In the genomic region with DNA sequence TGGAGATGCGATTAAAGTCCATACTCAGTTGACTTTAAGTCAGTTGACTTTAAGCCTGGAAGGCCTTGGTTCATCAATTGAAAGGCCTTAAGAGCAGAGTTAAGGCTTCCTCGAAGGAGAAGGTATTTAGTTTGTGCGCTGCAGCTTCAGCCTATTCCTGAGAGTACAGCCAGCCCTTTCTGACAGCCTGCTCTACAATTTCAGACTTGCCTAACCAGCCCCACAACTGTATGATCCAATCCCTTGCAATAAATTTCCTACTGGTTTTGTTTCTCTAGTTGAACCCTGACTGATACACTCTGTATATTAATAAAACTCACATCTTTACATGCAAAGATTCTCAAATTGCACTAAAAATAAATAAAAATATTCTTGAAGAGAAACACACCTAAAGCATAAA, we compare ENCODE assay signal across 9 cellular contexts.
"Had no signal": no experiment of that assay in that cellular context is flagged by ENCODE, and none has a peak within 500 bp of the region (broad histone marks: within the 10 kb centered on the region; RNA-seq: fewer than 3 reads in every experiment).

No MANE protein-coding gene starts in this region.

- DNase-seq: H9, HCEC 1CT, KBM-7 had no signal

- FAIRE-seq: H1, H54, HepG2 had no signal

- H3K27ac ChIP-seq: HL-60 had no signal

- H3K36me3 Mint-ChIP-seq: IgD-negative memory B cell had no signal

- ATAC-seq: GM23338, HepG2 had no signal

- H3K4me3 ChIP-seq: GM23338 had no signal

- H3K4me3 Mint-ChIP-seq: GM23338, H9, IgD-negative memory B cell had no signal

- H3K27ac Mint-ChIP-seq: GM23338, H9, IgD-negative memory B cell had no signal

- H3K9me3 Mint-ChIP-seq: IgD-negative memory B cell had no signal

- H3K4me1 Mint-ChIP-seq: GM23338, H9 had no signal
